In the genomic region with DNA sequence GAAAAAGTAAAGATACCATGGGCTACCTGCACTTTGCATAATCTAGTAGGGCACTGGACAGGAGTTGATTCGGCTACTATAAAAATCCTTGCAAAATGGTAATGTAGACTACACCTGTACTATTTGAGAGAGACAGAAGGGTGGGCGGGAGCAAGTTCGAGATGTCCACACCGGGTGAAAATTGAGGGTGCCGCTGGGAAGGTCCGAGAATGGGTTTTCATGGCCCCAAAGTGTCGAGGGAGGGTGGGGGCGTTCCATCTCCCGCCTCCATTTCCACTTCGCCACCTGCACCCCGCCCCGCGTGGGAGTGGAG, we compare ENCODE assay signal across 8 cellular contexts. TPM values are rescaled to one million over a fixed set of nuclear protein-coding genes. Genes with fewer than 3 reads are reported as not detected.
DNase-seq lines count a peak whose midpoint lies in the region; ATAC-seq and TF ChIP-seq lines count a peak whose summit lies in the region.

No MANE protein-coding gene starts in this region.

- ATAC-seq in HG03097 (IDR thresholded peaks at IDR 0.05; ENCODE audit: low FRiP score, unreplicated experiment) (peak; percentile 6), HG03196 (IDR thresholded peaks at IDR 0.05; ENCODE audit: unreplicated experiment) (no peak)

- peak overlapping the region; percentile 24 for H3K27ac ChIP-seq in DOHH2 (ENCODE audit: low read depth, low read length)
- H3K27ac ChIP-seq in angular gyrus (ENCODE audit: low read depth, low read length) = peak overlapping the region; percentile 87
- peak overlapping the region; percentile 91 for H3K27ac ChIP-seq in urinary bladder (ENCODE audit: low read depth)

- H3K36me3 ChIP-seq in DOHH2 (ENCODE audit: control insufficient read depth, low read length) = peaks cover 4% of the 10 kb centered on the region; the same call in 1 of the 2 replicates
- no peaks in the 10 kb centered on the region for H3K36me3 ChIP-seq in urinary bladder (ENCODE audit: insufficient read depth)

- no peaks in the 10 kb centered on the region; the same call in 1 of the 2 replicates for H3F3A ChIP-seq in DOHH2 (ENCODE audit: control insufficient read depth, insufficient read depth)

- no peak for DNase-seq in lower leg skin (ENCODE audit: low spot score in 2 of 2)
- no peak for DNase-seq in OCI-M2 (lab: John Stamatoyannopoulos, UW; ENCODE audit: unreplicated experiment)
- no peak for DNase-seq in NCI-H2029 (lab: John Stamatoyannopoulos, UW)

- H3K9me2 ChIP-seq in DOHH2 (replicated peaks; ENCODE audit: control insufficient read depth, low read length) = no peaks in the 10 kb centered on the region

- 0 out of 2 replicates have a peak, but pooled peaks cover 2% of the 10 kb centered on the region for H3K27me3 ChIP-seq in DOHH2 (ENCODE audit: control insufficient read depth, low read length)

- 0% methylated on average over 8 to 13 of the region's 13 CpGs for WGBS in lower leg skin, 2 donors
- 1% methylated on average over 13 of the region's 13 CpGs for WGBS in urinary bladder

- H3K4me3 ChIP-seq in DOHH2 (ENCODE audit: low read length) (peak overlapping the region; percentile 82), lower leg skin (ENCODE audit: low read depth, poor library complexity, severe bottlenecking) (peak overlapping the region; percentile 88), urinary bladder (ENCODE audit: low read depth, low read length) (peak overlapping the region; percentile 97)

- peak overlapping the region; percentile 62 for H3K4me2 ChIP-seq in DOHH2 (ENCODE audit: low read length)

- H3K4me1 ChIP-seq in DOHH2 (ENCODE audit: control insufficient read depth, low read length) = peaks cover 13% of the 10 kb centered on the region
- H3K4me1 ChIP-seq in urinary bladder (ENCODE audit: insufficient read depth) = no peaks in the 10 kb centered on the region

- no peak for TF ChIP-seq POLR2A in lower leg skin (IDR thresholded peaks at IDR 0.05)

- TF ChIP-seq CTCF in DOHH2 (IDR thresholded peaks at IDR 0.05; ENCODE audit: low read depth, low read length, poor library complexity, severe bottlenecking) (no peak), lower leg skin (IDR thresholded peaks at IDR 0.05) (no peak)

- intact Hi-C loops in lower leg skin (cut with DNase I; ENCODE audit: low total_unique reads) = no loop called here

- no peaks in the 10 kb centered on the region for H4K20me1 ChIP-seq in DOHH2 (ENCODE audit: control insufficient read depth, insufficient read depth, low read depth, low read length)

- no peaks in the 10 kb centered on the region for H3K9me3 ChIP-seq in DOHH2 (ENCODE audit: control insufficient read depth, insufficient read depth, low read length)

- H3K79me2 ChIP-seq in DOHH2 (ENCODE audit: control insufficient read depth, low read length) = peaks cover 43% of the 10 kb centered on the region

RNA-seq across cellular contexts. Expression of a gene that starts 0.6 kb away (rescaled TPM):
- total RNA-seq in lower leg skin (10 to 100 TPM; 66.9 to 74.6 (median 73.5) TPM), urinary bladder (171 TPM)
- 58.9 TPM for polyA plus RNA-seq in urinary bladder

Comparison
In these comparisons a context has a peak if more than half of its experiments do, and no peak if none do; other contexts are left out.
1. H3K27ac ChIP-seq: peak in every context shown above with its lines; median percentile 91 in urinary bladder; 87 in angular gyrus; 24 in DOHH2.